In the genomic region with DNA sequence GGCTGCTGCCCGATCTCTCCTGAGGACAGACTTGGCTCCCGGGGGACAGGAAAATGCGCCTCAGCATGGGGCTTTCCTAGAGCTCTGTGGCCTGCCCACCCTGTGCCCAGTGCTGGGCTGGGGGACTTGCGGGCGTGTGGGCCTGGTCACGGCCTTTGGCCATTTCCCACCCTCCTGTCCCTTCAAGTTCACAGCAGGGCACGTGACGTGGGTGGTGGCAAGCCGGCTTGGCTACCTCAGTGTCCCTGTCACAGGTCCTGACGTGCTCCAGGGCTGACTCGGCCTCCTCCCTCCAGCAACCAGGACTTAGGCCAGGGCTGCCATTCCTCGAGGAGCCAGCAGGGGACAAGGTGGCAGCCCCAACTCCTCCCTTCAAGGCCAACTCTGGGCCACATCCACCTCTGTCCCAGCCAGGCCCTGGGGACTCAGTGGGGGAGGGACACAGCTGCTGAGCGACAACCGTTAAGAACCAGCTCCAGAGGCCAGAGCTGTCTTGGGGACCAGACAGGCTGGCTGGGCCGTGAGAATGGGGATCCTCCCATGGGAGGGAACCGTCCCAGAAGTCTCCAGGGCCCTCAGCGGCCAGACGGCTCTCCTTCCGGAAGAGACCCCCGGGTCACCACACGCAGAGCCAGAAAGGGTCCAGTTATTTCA, we compare ENCODE assay signal across 8 cellular contexts. TPM values are rescaled to one million over a fixed set of nuclear protein-coding genes. Genes with fewer than 3 reads are reported as not detected.
A peak's percentile ranks its signal among the peaks of the same experiment; 100 is the strongest.
DNase-seq lines count a peak whose midpoint lies in the region; ATAC-seq and TF ChIP-seq lines count a peak whose summit lies in the region.

No MANE protein-coding gene starts in this region.

- intact Hi-C loops in activated B cell treated with CpG ODN at 0.5 μM for 24 hours (cut with micrococcal nuclease), result loop anchor here (1.0 to 5.0 kb wide), 5 partner anchors 10 to 178 kb away; a partner anchor contains a TSS
- intact Hi-C loops in dendritic cell treated with granulocyte-macrophage colony-stimulating factor and Interleukin-4, amounts not matched to agents 40 ng/mL and 50 ng/mL, for 4 days (cut with micrococcal nuclease), result no loop called here
- intact Hi-C loops in lower lobe of right lung (cut with DNase I), result no loop called here

- CTCF ChIA-PET in activated B cell treated with CpG ODN at 0.5 μM for 24 hours (lab: Charles Lee), result interaction anchor here (0.6 to 2.8 kb wide), 14 partner anchors 9 to 91 kb away, joined by 3 to 17 read pairs (median 4); a partner anchor contains a TSS

- H3K36me3 ChIP-seq in lower lobe of right lung, result peaks cover 52% of the 10 kb centered on the region

- H3K27ac Mint-ChIP-seq in activated B cell treated with CpG ODN at 0.5 μM for 24 hours, result peak overlapping the region; percentile 75
- peak overlapping the region; percentile 90 for H3K27ac Mint-ChIP-seq in dendritic cell treated with granulocyte-macrophage colony-stimulating factor and Interleukin-4, amounts not matched to agents 40 ng/mL and 50 ng/mL, for 4 days
- peak overlapping the region; percentile 95 for H3K27ac Mint-ChIP-seq in stimulated activated naive B cell treated with anti-CD40 and anti-IgM and Interleukin-4, amounts not matched to agents 10 μg/mL and 1 μg/mL and 100 μg/mL, for 72 hours

- H3K36me3 Mint-ChIP-seq in activated B cell treated with CpG ODN at 0.5 μM for 24 hours (ENCODE audit: low read depth), result peaks cover 57% of the 10 kb centered on the region
- H3K36me3 Mint-ChIP-seq in dendritic cell treated with granulocyte-macrophage colony-stimulating factor and Interleukin-4, amounts not matched to agents 40 ng/mL and 50 ng/mL, for 4 days (ENCODE audit: low read depth), result peaks cover 86% of the 10 kb centered on the region
- H3K36me3 Mint-ChIP-seq in stimulated activated naive B cell treated with anti-CD40 and anti-IgM and Interleukin-4, amounts not matched to agents 10 μg/mL and 1 μg/mL and 100 μg/mL, for 72 hours, result peaks cover 40 to 48% of the 10 kb centered on the region in 2 donors

- DNase-seq in activated gamma-delta T cell treated with Interleukin-2 at 50 U/mL for 16 hours, result peak; percentile 48
- no peak for DNase-seq in activated gamma-delta T cell (lab: John Stamatoyannopoulos, UW)
- peak; percentile 98 for DNase-seq in NB4 (ENCODE audit: low read depth)
- DNase-seq in activated B cell treated with CpG ODN at 0.5 μM for 24 hours, result peak; percentile 71
- DNase-seq in lower lobe of right lung, result peak; percentile 92
- DNase-seq in stimulated activated naive B cell treated with anti-CD40 and anti-IgM and Interleukin-4, amounts not matched to agents 10 μg/mL and 1 μg/mL and 100 μg/mL, for 72 hours, result peak; percentile 87

- TF ChIP-seq CTCF in NB4 (IDR thresholded peaks at IDR 0.05; ENCODE audit: low read depth, low read length) (peak; percentile 80), activated B cell treated with CpG ODN at 0.5 μM for 24 hours (IDR thresholded peaks at IDR 0.05) (no peak), lower lobe of right lung (IDR thresholded peaks at IDR 0.05) (peak; percentile 85)

- H3K4me3 ChIP-seq in NB4 (ENCODE audit: low read depth, low read length) (peak overlapping the region; percentile 75), lower lobe of right lung (peak overlapping the region; percentile 59)

- peak overlapping the region; percentile 66 for H3K4me3 Mint-ChIP-seq in activated B cell treated with CpG ODN at 0.5 μM for 24 hours
- peak overlapping the region; percentile 41 for H3K4me3 Mint-ChIP-seq in dendritic cell treated with granulocyte-macrophage colony-stimulating factor and Interleukin-4, amounts not matched to agents 40 ng/mL and 50 ng/mL, for 4 days
- peak overlapping the region; percentile 93 to 96 for H3K4me3 Mint-ChIP-seq in stimulated activated naive B cell treated with anti-CD40 and anti-IgM and Interleukin-4, amounts not matched to agents 10 μg/mL and 1 μg/mL and 100 μg/mL, for 72 hours

- no peaks in the 10 kb centered on the region for H3K9me3 ChIP-seq in lower lobe of right lung

- peak overlapping the region; percentile 90 for H3K27ac ChIP-seq in lower lobe of right lung

- peaks cover 29% of the 10 kb centered on the region for H3K4me1 Mint-ChIP-seq in activated B cell treated with CpG ODN at 0.5 μM for 24 hours
- H3K4me1 Mint-ChIP-seq in dendritic cell treated with granulocyte-macrophage colony-stimulating factor and Interleukin-4, amounts not matched to agents 40 ng/mL and 50 ng/mL, for 4 days (ENCODE audit: low read depth), result peaks cover 68% of the 10 kb centered on the region
- H3K4me1 Mint-ChIP-seq in stimulated activated naive B cell treated with anti-CD40 and anti-IgM and Interleukin-4, amounts not matched to agents 10 μg/mL and 1 μg/mL and 100 μg/mL, for 72 hours, result peaks cover 25 to 54% of the 10 kb centered on the region in 2 donors

- H3K4me1 ChIP-seq in lower lobe of right lung, result peaks cover 78% of the 10 kb centered on the region

- no peaks in the 10 kb centered on the region for H3K27me3 ChIP-seq in lower lobe of right lung (ENCODE audit: low read depth)

- POLR2A ChIA-PET in activated B cell treated with CpG ODN at 0.5 μM for 24 hours (lab: Charles Lee), result interaction anchor here (0.6 to 5.2 kb wide), 14 partner anchors 10 to 416 kb away, joined by 3 to 101 read pairs (median 10); a partner anchor contains a TSS

- H3K9me3 Mint-ChIP-seq in activated B cell treated with CpG ODN at 0.5 μM for 24 hours, result no peaks in the 10 kb centered on the region
- no peaks in the 10 kb centered on the region for H3K9me3 Mint-ChIP-seq in dendritic cell treated with granulocyte-macrophage colony-stimulating factor and Interleukin-4, amounts not matched to agents 40 ng/mL and 50 ng/mL, for 4 days
- no peaks in the 10 kb centered on the region for H3K9me3 Mint-ChIP-seq in stimulated activated naive B cell treated with anti-CD40 and anti-IgM and Interleukin-4, amounts not matched to agents 10 μg/mL and 1 μg/mL and 100 μg/mL, for 72 hours

- ATAC-seq in HG02610 (IDR thresholded peaks at IDR 0.05; ENCODE audit: unreplicated experiment), result peak; percentile 79
- peak; percentile 90 for ATAC-seq in activated B cell treated with CpG ODN at 0.5 μM for 24 hours (ENCODE audit: low read depth)
- peak; percentile 82 to 88 for ATAC-seq in lower lobe of right lung
- peak; percentile 89 for ATAC-seq in stimulated activated naive B cell treated with anti-CD40 and anti-IgM and Interleukin-4, amounts not matched to agents 10 μg/mL and 1 μg/mL and 100 μg/mL, for 72 hours (replicated peaks)

- peak; percentile 41 for TF ChIP-seq POLR2A in NB4 (IDR thresholded peaks at IDR 0.05; ENCODE audit: extremely low read depth, insufficient read length)

- H3K27me3 Mint-ChIP-seq in activated B cell treated with CpG ODN at 0.5 μM for 24 hours, result no peaks in the 10 kb centered on the region
- no peaks in the 10 kb centered on the region for H3K27me3 Mint-ChIP-seq in dendritic cell treated with granulocyte-macrophage colony-stimulating factor and Interleukin-4, amounts not matched to agents 40 ng/mL and 50 ng/mL, for 4 days
- no peaks in the 10 kb centered on the region for H3K27me3 Mint-ChIP-seq in stimulated activated naive B cell treated with anti-CD40 and anti-IgM and Interleukin-4, amounts not matched to agents 10 μg/mL and 1 μg/mL and 100 μg/mL, for 72 hours

RNA-seq across cellular contexts. Expression of a gene that starts 1.0 kb away (rescaled TPM):
- 90.4 and 102 TPM in 2 replicates for total RNA-seq in activated B cell treated with CpG ODN at 0.5 μM for 24 hours
- 118 TPM for total RNA-seq in lower lobe of right lung

RNA-seq across cellular contexts. Expression of a gene that starts 9.9 kb away (rescaled TPM):
- total RNA-seq in activated B cell treated with CpG ODN at 0.5 μM for 24 hours (66.0 and 68.7 TPM in 2 replicates), lower lobe of right lung (145 TPM)

RNA-seq across cellular contexts. Expression of a gene that starts 33.2 kb away (rescaled TPM):
- 3.1 and 3.5 TPM in 2 replicates for total RNA-seq in activated B cell treated with CpG ODN at 0.5 μM for 24 hours
- 21.0 TPM for total RNA-seq in lower lobe of right lung

RNA-seq across cellular contexts. Expression of a gene that starts 51.6 kb away (rescaled TPM):
- total RNA-seq in activated B cell treated with CpG ODN at 0.5 μM for 24 hours (20.0 and 22.4 TPM in 2 replicates), lower lobe of right lung (32.4 TPM)

RNA-seq across cellular contexts. Expression of a gene that starts 59.5 kb away (rescaled TPM):
- 132 and 137 TPM in 2 replicates for total RNA-seq in activated B cell treated with CpG ODN at 0.5 μM for 24 hours
- 68.9 TPM for total RNA-seq in lower lobe of right lung

Comparison
In these comparisons a context has a peak if more than half of its experiments do, and no peak if none do; other contexts are left out.
1. H3K4me3 Mint-ChIP-seq: peak in every context shown above with its lines; median percentile 94 in stimulated activated naive B cell treated with anti-CD40 and anti-IgM and Interleukin-4, amounts not matched to agents 10 μg/mL and 1 μg/mL and 100 μg/mL, for 72 hours; 66 in activated B cell treated with CpG ODN at 0.5 μM for 24 hours; 41 in dendritic cell treated with granulocyte-macrophage colony-stimulating factor and Interleukin-4, amounts not matched to agents 40 ng/mL and 50 ng/mL, for 4 days.